ENCODE assay signal across 8 cellular contexts in the genomic region with DNA sequence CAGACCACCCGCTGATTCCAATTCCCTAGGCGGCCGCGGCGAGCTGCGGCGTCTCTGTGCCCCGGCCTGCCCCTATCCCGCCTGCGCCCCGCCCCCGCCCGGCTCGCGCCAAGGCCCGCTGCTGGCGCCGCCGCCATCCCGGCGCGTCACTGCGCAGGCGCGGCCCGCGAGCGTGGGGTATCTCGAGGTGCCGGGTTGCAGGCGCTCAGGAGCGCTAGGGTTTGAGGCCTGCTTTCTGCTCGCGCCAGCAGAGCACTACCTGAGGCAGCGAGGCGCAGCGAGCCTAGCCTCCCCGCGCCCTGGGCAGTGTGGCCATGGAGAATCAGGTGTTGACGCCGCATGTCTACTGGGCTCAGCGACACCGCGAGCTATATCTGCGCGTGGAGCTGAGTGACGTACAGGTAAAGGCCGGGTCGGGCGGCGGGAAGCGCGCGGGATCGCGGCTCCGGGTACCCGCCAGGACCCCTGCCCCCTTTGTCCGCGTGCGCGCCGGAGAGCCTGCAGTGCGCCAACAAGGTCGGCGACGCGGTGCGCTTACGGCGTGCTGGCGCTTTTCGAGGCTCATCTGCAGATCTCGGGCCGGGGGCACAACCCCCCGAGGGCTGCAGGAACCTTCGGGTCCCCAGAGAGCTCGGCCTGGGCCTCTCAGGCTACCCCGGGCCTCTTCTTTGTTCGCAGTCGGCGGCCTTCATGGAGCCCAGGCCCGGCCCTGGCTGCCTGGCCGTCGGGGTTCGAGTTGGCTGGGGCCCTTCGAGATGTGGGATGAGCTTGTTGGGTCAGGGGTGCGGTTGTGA. TPM values are rescaled to one million over a fixed set of nuclear protein-coding genes. Genes with fewer than 3 reads are reported as not detected.
DNase-seq lines count a peak whose midpoint lies in the region; ATAC-seq, FAIRE-seq and TF ChIP-seq lines count a peak whose summit lies in the region.

A gene with protein sequence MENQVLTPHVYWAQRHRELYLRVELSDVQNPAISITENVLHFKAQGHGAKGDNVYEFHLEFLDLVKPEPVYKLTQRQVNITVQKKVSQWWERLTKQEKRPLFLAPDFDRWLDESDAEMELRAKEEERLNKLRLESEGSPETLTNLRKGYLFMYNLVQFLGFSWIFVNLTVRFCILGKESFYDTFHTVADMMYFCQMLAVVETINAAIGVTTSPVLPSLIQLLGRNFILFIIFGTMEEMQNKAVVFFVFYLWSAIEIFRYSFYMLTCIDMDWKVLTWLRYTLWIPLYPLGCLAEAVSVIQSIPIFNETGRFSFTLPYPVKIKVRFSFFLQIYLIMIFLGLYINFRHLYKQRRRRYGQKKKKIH (plus strand): TSS at position 146 of the 794 bp plus-strand sequence. CDS start 169 bp downstream, at position 315.

- CTCF ChIA-PET in WTC11 (lab: Charles Lee) = interaction anchor here (0.5 to 1.8 kb wide), 6 partner anchors 81 to 448 kb away, joined by 3 to 8 read pairs (median 4); a partner anchor contains a TSS

- H3K4me3 ChIP-seq in bronchial epithelial cell (ENCODE audit: low read depth, low read length) = peak within 1 kb of the TSS; percentile 91
- peak within 1 kb of the TSS; percentile 62 to 95 (median 84) for H3K4me3 ChIP-seq in spleen

- POLR2A ChIA-PET in WTC11 (lab: Charles Lee) = interaction anchor here (0.6 to 1.5 kb wide), 3 partner anchors 9 to 37 kb away, joined by 3 to 8 read pairs (median 6); no protein-coding TSS in a partner anchor

- H3K4me3 Mint-ChIP-seq in WTC11 = peak within 1 kb of the TSS; percentile 66
- peak within 1 kb of the TSS; percentile 81 to 85 (median 84) for H3K4me3 Mint-ChIP-seq in immature natural killer cell

- DNase-seq in SIG-M5 treated with dmso at 0.1 percent for 504 hours (lab: John Stamatoyannopoulos, UW; ENCODE audit: unreplicated experiment) = peak; percentile 61
- no peak for DNase-seq in SIG-M5 (lab: John Stamatoyannopoulos, UW)
- peak; percentile 89 for DNase-seq in NCI-H2227 (lab: John Stamatoyannopoulos, UW; ENCODE audit: unreplicated experiment)
- peak; percentile 89 for DNase-seq in WTC11 (ENCODE audit: low spot score)
- peak; percentile 57 for DNase-seq in bronchial epithelial cell (ENCODE audit: low read depth)
- DNase-seq in immature natural killer cell = peak; percentile 85 to 88 (median 86)
- DNase-seq in spleen = peak; percentile 95

- peaks cover 8 to 44% (median 24%) of the 10 kb centered on the region in 6 donors for H3K4me1 ChIP-seq in spleen

- whole genome bisulfite sequencing in spleen, 5 donors = 1 to 4% (median 1%) methylated on average over 12 to 88 of the region's 88 CpGs

- H3K27me3 Mint-ChIP-seq in WTC11 (ENCODE audit: low read depth) = no peaks in the 10 kb centered on the region
- no peaks in the 10 kb centered on the region for H3K27me3 Mint-ChIP-seq in immature natural killer cell (ENCODE audit: low read depth in 3 of 3)

- FAIRE-seq in bronchial epithelial cell (lab: Jason Lieb, UNC) = no peak

- H3K36me3 Mint-ChIP-seq in WTC11 = peaks cover 3% of the 10 kb centered on the region; the same call in 1 of the 2 replicates
- H3K36me3 Mint-ChIP-seq in immature natural killer cell = no peaks in the 10 kb centered on the region

- H3K36me3 ChIP-seq in bronchial epithelial cell (ENCODE audit: control insufficient read depth, insufficient read depth, low read length) = no peaks in the 10 kb centered on the region
- no peaks in the 10 kb centered on the region for H3K36me3 ChIP-seq in spleen

- H3K27ac Mint-ChIP-seq in WTC11 (peak within 1 kb of the TSS; percentile 78; the same call in 1 of the 2 replicates), immature natural killer cell (peak within 1 kb of the TSS; percentile 45 to 88 (median 80))

- intact Hi-C loops in spleen (cut with DNase I; ENCODE audit: low total_unique reads) = no loop called here

- H3K27me3 ChIP-seq in bronchial epithelial cell (ENCODE audit: control insufficient read depth, insufficient read depth, low read length) = no peaks in the 10 kb centered on the region
- no peaks in the 10 kb centered on the region for H3K27me3 ChIP-seq in spleen (replicated peaks in 1 of 7)

- ATAC-seq in HG03108 (IDR thresholded peaks at IDR 0.05; ENCODE audit: unreplicated experiment) (peak; percentile 82), WTC11 (peak; percentile 93)

- H3K9me3 ChIP-seq in spleen = no peaks in the 10 kb centered on the region

- H3K4me1 Mint-ChIP-seq in WTC11 = peaks cover 39% of the 10 kb centered on the region
- peaks cover 11 to 40% of the 10 kb centered on the region in 2 donors for H3K4me1 Mint-ChIP-seq in immature natural killer cell

- no peak for TF ChIP-seq CTCF in WTC11 (IDR thresholded peaks at IDR 0.05)
- no peak for TF ChIP-seq CTCF in bronchial epithelial cell (IDR thresholded peaks at IDR 0.05; ENCODE audit: insufficient read depth, low read length, severe bottlenecking)
- no peak for TF ChIP-seq CTCF in spleen (IDR thresholded peaks at IDR 0.05 in 8 of 11, conservative IDR thresholded peaks at IDR 0.05 in 3 of 11)

- H3K27ac ChIP-seq in spleen = peak within 1 kb of the TSS in 7 of 8 donors; percentile 39 to 82 (median 65)

- no peak for TF ChIP-seq POLR2A in spleen (IDR thresholded peaks at IDR 0.05)

- H3K9me3 Mint-ChIP-seq in WTC11 (no peaks in the 10 kb centered on the region), immature natural killer cell (no peaks in the 10 kb centered on the region)

TF ChIP-seq in WTC11, 78 proteins besides CTCF, POLR2A, EP300 and RAD21 (continues in another document):
- TF ChIP-seq ZNF396 (CRISPR knock-in tag; IDR thresholded peaks at IDR 0.05; ENCODE audit: borderline replicate concordance) = no peak
- TF ChIP-seq KAT7 (CRISPR knock-in tag; IDR thresholded peaks at IDR 0.05; ENCODE audit: borderline replicate concordance) = peak; percentile 97
- TF ChIP-seq, protein P1, sequence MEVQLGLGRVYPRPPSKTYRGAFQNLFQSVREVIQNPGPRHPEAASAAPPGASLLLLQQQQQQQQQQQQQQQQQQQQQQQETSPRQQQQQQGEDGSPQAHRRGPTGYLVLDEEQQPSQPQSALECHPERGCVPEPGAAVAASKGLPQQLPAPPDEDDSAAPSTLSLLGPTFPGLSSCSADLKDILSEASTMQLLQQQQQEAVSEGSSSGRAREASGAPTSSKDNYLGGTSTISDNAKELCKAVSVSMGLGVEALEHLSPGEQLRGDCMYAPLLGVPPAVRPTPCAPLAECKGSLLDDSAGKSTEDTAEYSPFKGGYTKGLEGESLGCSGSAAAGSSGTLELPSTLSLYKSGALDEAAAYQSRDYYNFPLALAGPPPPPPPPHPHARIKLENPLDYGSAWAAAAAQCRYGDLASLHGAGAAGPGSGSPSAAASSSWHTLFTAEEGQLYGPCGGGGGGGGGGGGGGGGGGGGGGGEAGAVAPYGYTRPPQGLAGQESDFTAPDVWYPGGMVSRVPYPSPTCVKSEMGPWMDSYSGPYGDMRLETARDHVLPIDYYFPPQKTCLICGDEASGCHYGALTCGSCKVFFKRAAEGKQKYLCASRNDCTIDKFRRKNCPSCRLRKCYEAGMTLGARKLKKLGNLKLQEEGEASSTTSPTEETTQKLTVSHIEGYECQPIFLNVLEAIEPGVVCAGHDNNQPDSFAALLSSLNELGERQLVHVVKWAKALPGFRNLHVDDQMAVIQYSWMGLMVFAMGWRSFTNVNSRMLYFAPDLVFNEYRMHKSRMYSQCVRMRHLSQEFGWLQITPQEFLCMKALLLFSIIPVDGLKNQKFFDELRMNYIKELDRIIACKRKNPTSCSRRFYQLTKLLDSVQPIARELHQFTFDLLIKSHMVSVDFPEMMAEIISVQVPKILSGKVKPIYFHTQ (CRISPR knock-in tag; IDR thresholded peaks at IDR 0.05) = no peak
- TF ChIP-seq FOXK1 (CRISPR knock-in tag; IDR thresholded peaks at IDR 0.05) = peak; percentile 80; the same call in 1 of the 2 replicates
- TF ChIP-seq ELF4 (CRISPR knock-in tag; IDR thresholded peaks at IDR 0.05; ENCODE audit: low read depth) = 0 out of 2 replicates have a peak, but pooled peaks have one; percentile 72
- 0 out of 2 replicates have a peak, but pooled peaks have one; percentile 29 for TF ChIP-seq ZBTB21 (CRISPR knock-in tag; IDR thresholded peaks at IDR 0.05; ENCODE audit: borderline replicate concordance)
- TF ChIP-seq, protein P2, sequence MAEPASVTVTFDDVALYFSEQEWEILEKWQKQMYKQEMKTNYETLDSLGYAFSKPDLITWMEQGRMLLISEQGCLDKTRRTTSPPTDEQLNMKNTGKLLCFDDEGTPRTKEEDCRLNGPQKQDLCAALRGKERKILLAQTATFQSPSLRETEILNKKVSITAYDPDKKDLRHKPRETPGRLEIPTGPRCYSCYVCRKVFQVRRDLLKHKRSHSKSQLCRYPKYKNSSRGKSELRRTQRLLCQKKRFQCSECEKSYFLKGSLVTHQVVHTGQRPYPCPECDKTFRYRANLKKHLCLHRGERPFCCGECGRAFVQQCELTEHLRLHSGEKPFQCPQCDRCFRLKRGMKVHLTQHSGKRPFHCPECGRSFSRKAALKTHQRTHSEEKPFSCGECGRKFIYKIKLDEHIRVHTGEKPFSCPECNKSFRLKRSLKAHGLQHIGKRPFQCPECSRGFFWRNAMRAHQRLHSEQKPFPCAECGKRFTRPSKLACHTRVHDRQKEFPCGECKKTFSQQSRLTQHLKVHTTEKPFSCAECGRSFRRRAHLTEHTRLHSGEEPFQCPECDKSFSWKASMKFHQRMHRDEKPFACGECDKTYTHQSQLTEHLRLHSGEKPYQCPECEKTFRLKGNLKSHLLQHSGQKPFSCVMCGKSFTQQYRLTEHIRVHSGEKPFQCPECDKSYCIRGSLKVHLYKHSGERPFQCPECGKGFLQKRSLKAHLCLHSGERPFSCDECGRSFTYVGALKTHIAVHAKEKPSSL (CRISPR knock-in tag; conservative IDR thresholded peaks at IDR 0.05) = no peak
- TF ChIP-seq GTF2I (CRISPR knock-in tag; conservative IDR thresholded peaks at IDR 0.05) = no peak
- TF ChIP-seq NFYB (CRISPR knock-in tag; conservative IDR thresholded peaks at IDR 0.05; ENCODE audit: low read depth) = no peak
- TF ChIP-seq, protein P3, sequence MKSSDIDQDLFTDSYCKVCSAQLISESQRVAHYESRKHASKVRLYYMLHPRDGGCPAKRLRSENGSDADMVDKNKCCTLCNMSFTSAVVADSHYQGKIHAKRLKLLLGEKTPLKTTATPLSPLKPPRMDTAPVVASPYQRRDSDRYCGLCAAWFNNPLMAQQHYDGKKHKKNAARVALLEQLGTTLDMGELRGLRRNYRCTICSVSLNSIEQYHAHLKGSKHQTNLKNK (CRISPR knock-in tag; IDR thresholded peaks at IDR 0.05) = no peak
- no peak for TF ChIP-seq EMX1 (CRISPR knock-in tag; IDR thresholded peaks at IDR 0.05)

RNA-seq across cellular contexts. Expression of the gene that starts here (rescaled TPM):
- total RNA-seq in WTC11 (2021) = 95.9 to 116 TPM (median 114 TPM) in 3 replicates
- total RNA-seq in bronchial epithelial cell = 29.2 and 60.8 TPM in 2 replicates
- 10 to 100 TPM; 24.4 to 36.7 (median 26.0) TPM for polyA plus RNA-seq in immature natural killer cell
- 10 to 100 TPM; 23.0 to 47.4 (median 29.5) TPM for total RNA-seq in spleen
- polyA plus RNA-seq in spleen = 10 to 100 TPM in 1 of 3 donors, 1 to 10 TPM in 2; 5.5 to 13.2 (median 10.0) TPM
